In genomic region chr3:143650120-143650519, GRCh38 we compare ENCODE assay signal across 21 cellular contexts.
"Had no signal": no experiment of that assay in that cellular context is flagged by ENCODE, and none has a peak within 500 bp of the region (broad histone marks: within the 10 kb centered on the region; RNA-seq: fewer than 3 reads in every experiment).

No MANE protein-coding gene starts in this region.

- FAIRE-seq: endometrium, frontal cortex, kidney had no signal

- H3K27me3 ChIP-seq: left lung, right atrium auricular region, testis, tibial artery had no signal

- DNase-seq: dermis blood vessel endothelial cell; effector memory CD4-positive, alpha-beta T cell; kidney; left lung; mesendoderm; naive thymus-derived CD8-positive, alpha-beta T cell; nephron progenitor cell; nucleus accumbens; stimulated activated CD4-positive, alpha-beta T cell treated with anti-CD3 and anti-CD28 coated beads, Interleukin-2, amount 100 ng/mL, for 24 hours; stimulated activated CD4-positive, alpha-beta T cell treated with anti-CD3 and anti-CD28 coated beads, Interleukin-4, amount 100 ng/mL, for 4 hours; stimulated activated naive CD8-positive, alpha-beta T cell treated with anti-CD3 and anti-CD28 coated beads, Interleukin-15, Interleukin-2, amounts not matched to agents 100 U/mL and 50 U/mL, for 24 hours; tibial artery had no signal

- H3K4me3 ChIP-seq: coronary artery, left lung, prostate gland, right atrium auricular region, smooth muscle cell, testis, tibial artery had no signal

- ATAC-seq: left lung; naive thymus-derived CD8-positive, alpha-beta T cell; sciatic nerve; stimulated activated memory B cell treated with anti-CD40 and anti-IgM and Interleukin-4, amounts not matched to agents 10 μg/mL and 1 μg/mL and 100 μg/mL, for 72 hours; stimulated activated naive CD8-positive, alpha-beta T cell treated with anti-CD3 and anti-CD28 coated beads, Interleukin-15, Interleukin-2, amounts not matched to agents 100 U/mL and 50 U/mL, for 24 hours had no signal

- H3K4me2 ChIP-seq: smooth muscle cell had no signal

- H3K27ac ChIP-seq: coronary artery, left lung, prostate gland, right atrium auricular region, testis, tibial artery had no signal

- H3K9me3 ChIP-seq: left lung, prostate gland, right atrium auricular region, testis, tibial artery had no signal

- H3K36me3 ChIP-seq: left lung, prostate gland, right atrium auricular region had no signal

- H3K4me1 ChIP-seq: prostate gland, right atrium auricular region, tibial artery had no signal
